12 cellular contexts compared by ENCODE assay signal in the genomic region with DNA sequence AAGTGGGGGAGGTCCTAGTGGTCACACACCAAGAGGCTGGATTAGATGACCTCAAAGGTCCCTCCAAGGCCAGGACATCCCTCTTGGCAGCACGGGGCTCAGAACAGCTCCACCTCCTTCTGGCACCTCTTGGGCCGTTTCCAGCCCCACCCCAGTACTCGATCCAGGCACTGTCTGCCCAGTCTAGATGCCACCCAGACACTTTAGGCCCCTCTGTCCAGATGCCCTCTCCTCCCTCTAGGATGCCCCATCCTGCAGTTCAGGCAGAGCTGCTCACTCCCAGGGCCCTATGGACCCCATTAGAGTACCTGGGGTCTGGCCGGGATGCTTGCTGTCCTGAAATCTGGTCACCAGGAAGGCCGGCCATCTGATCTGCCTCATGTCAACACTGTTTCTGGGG. TPM values are rescaled to one million over a fixed set of nuclear protein-coding genes. Genes with fewer than 3 reads are reported as not detected.
A peak's percentile ranks its signal among the peaks of the same experiment; 100 is the strongest.
DNase-seq lines count a peak whose midpoint lies in the region; ATAC-seq and TF ChIP-seq lines count a peak whose summit lies in the region.
"Had no signal": no experiment of that assay in that cellular context is flagged by ENCODE, and none has a peak within 500 bp of the region (broad histone marks: within the 10 kb centered on the region; RNA-seq: fewer than 3 reads in every experiment).

No MANE protein-coding gene starts in this region.

- H3K36me3 Mint-ChIP-seq in activated CD4-positive, alpha-beta T cell treated with anti-CD3 and anti-CD28 coated beads for 36 hours (ENCODE audit: low read depth): no peaks in the 10 kb centered on the region
- H3K36me3 Mint-ChIP-seq in T-helper 17 cell (ENCODE audit: low read depth) (no peaks in the 10 kb centered on the region), glutamatergic neuron (ENCODE audit: unreplicated experiment) (no peaks in the 10 kb centered on the region)

- no peaks in the 10 kb centered on the region for H3K36me3 ChIP-seq in sigmoid colon

- H3K27ac ChIP-seq in sigmoid colon: peak overlapping the region in 2 of 4 donors; percentile 74 to 76
- H3K27ac ChIP-seq: epithelial cell of prostate had no signal

- ATAC-seq in activated CD4-positive, alpha-beta T cell treated with anti-CD3 and anti-CD28 coated beads for 36 hours: no peak
- ATAC-seq in T-helper 17 cell (no peak), GM19452 (IDR thresholded peaks at IDR 0.05; ENCODE audit: unreplicated experiment) (no peak)

- H3K4me1 ChIP-seq in sigmoid colon: peaks cover 0 to 25% (median 14%) of the 10 kb centered on the region in 4 donors

- no peak for TF ChIP-seq POLR2A in sigmoid colon (IDR thresholded peaks at IDR 0.05)

- peak overlapping the region; percentile 54 for H3K4me3 Mint-ChIP-seq in activated CD4-positive, alpha-beta T cell treated with anti-CD3 and anti-CD28 coated beads for 36 hours
- H3K4me3 Mint-ChIP-seq in T-helper 17 cell (peak overlapping the region; percentile 83), glutamatergic neuron (ENCODE audit: unreplicated experiment) (peak overlapping the region; percentile 79)

- POLR2A ChIA-PET in activated CD4-positive, alpha-beta T cell treated with anti-CD3 and anti-CD28 coated beads for 36 hours (lab: Charles Lee): no interaction called here

- no peaks in the 10 kb centered on the region for H3K27me3 Mint-ChIP-seq in activated CD4-positive, alpha-beta T cell treated with anti-CD3 and anti-CD28 coated beads for 36 hours
- H3K27me3 Mint-ChIP-seq in T-helper 17 cell (no peaks in the 10 kb centered on the region), glutamatergic neuron (ENCODE audit: unreplicated experiment) (peaks cover 7% of the 10 kb centered on the region)

- TF ChIP-seq EP300 in sigmoid colon (IDR thresholded peaks at IDR 0.05): no peak

- no peaks in the 10 kb centered on the region for H3K9me3 Mint-ChIP-seq in activated CD4-positive, alpha-beta T cell treated with anti-CD3 and anti-CD28 coated beads for 36 hours (ENCODE audit: low read depth)
- H3K9me3 Mint-ChIP-seq in glutamatergic neuron (ENCODE audit: unreplicated experiment): peaks cover 10% of the 10 kb centered on the region

- intact Hi-C loops in activated CD4-positive, alpha-beta T cell treated with anti-CD3 and anti-CD28 coated beads for 36 hours (cut with DNase I, micrococcal nuclease): no loop called here
- intact Hi-C loops in sigmoid colon (cut with DNase I): no loop called here

- TF ChIP-seq CTCF in glutamatergic neuron (IDR thresholded peaks at IDR 0.05; ENCODE audit: partially characterized antibody, unreplicated experiment) (no peak), sigmoid colon (IDR thresholded peaks at IDR 0.05) (no peak)

- peaks cover 0 to 18% (median 4%) of the 10 kb centered on the region in 3 donors for H3K27me3 ChIP-seq in sigmoid colon

- no peak overlapping the region for H3K4me3 ChIP-seq in sigmoid colon

- H3K4me1 Mint-ChIP-seq in activated CD4-positive, alpha-beta T cell treated with anti-CD3 and anti-CD28 coated beads for 36 hours: peaks cover 45% of the 10 kb centered on the region
- H3K4me1 Mint-ChIP-seq in T-helper 17 cell: peaks cover 55% of the 10 kb centered on the region
- peaks cover 5% of the 10 kb centered on the region for H3K4me1 Mint-ChIP-seq in glutamatergic neuron (ENCODE audit: low read depth, unreplicated experiment)

- H3K9me3 ChIP-seq in T-helper 17 cell (ENCODE audit: control insufficient read depth, low read length, poor library complexity, severe bottlenecking) (no peaks in the 10 kb centered on the region), sigmoid colon (no peaks in the 10 kb centered on the region)
- H3K9me3 ChIP-seq: A549 had no signal

- WGBS in sigmoid colon, 2 donors: 15 to 61% methylated on average over 5 of the region's 5 CpGs

- CTCF ChIA-PET in activated CD4-positive, alpha-beta T cell treated with anti-CD3 and anti-CD28 coated beads for 36 hours (lab: Charles Lee): interaction anchor here (0.7 to 0.9 kb wide), 2 partner anchors 18 to 19 kb away, joined by 4 read pairs; no protein-coding TSS in a partner anchor

- H3K27ac Mint-ChIP-seq in activated CD4-positive, alpha-beta T cell treated with anti-CD3 and anti-CD28 coated beads for 36 hours: peak overlapping the region; percentile 62
- H3K27ac Mint-ChIP-seq in T-helper 17 cell: peak overlapping the region; percentile 91
- no peak overlapping the region for H3K27ac Mint-ChIP-seq in glutamatergic neuron (ENCODE audit: unreplicated experiment)

- no peak for DNase-seq in activated CD4-positive, alpha-beta T cell treated with anti-CD3 and anti-CD28 coated beads for 36 hours
- DNase-seq in activated CD4-positive, alpha-beta T cell treated with anti-CD3 and anti-CD28 coated beads, Interleukin-2, amount 50 U/mL, for 1 hour: no peak
- no peak for DNase-seq in T-helper 17 cell
- DNase-seq in glutamatergic neuron: no peak
- DNase-seq in sigmoid colon: peak; percentile 51
- no peak for DNase-seq in NCI-H1092 (lab: John Stamatoyannopoulos, UW)
- no peak for DNase-seq in glomerular visceral epithelial cell (ENCODE audit: extremely low spot score)
- DNase-seq: MM.1S, NCI-H2227 treated with DMSO at 0.1 percent for 48 hours had no signal

RNA-seq across cellular contexts. Expression of a gene that starts 34.7 kb away (rescaled TPM):
- total RNA-seq in activated CD4-positive, alpha-beta T cell treated with anti-CD3 and anti-CD28 coated beads for 36 hours: 10 to 100 TPM; 13.6 TPM
- 10 to 100 TPM; 51.8 to 52.2 TPM for total RNA-seq in T-helper 17 cell
- total RNA-seq in glutamatergic neuron (ENCODE audit: unreplicated experiment): 17.5 TPM
- total RNA-seq in sigmoid colon: 10 to 100 TPM in 2 of 4 donors, 1 to 10 TPM in 2; 7.9 to 13.6 (median 10.6) TPM
- polyA plus RNA-seq in sigmoid colon: 10 to 100 TPM; 12.7 to 35.6 (median 13.2) TPM
